ENCODE assay signal across 8 cellular contexts in the genomic region with DNA sequence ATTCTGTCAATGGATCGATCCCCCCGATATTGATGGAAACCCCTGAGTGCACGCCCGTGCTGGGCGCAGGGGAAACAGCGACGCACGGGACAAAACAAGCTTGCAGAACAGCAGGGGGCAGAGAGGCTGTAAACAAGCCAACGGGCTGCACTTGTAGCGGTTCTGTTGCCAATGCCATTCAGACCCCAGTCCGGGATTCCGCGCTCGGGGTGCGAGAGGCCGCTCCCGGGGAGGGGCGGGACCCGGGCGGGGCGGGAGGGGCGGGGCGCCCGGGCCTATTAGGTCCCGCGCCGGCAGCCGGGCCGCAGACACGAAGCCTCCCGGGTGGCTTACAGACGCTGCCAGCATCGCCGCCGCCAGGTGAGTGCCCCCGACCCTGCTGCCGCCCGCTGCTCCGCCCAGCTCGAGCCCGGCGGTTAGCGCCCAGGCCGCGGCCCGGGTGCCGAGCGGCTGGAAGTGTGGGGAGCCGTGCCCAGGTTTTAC. TPM values are rescaled to one million over a fixed set of nuclear protein-coding genes. Genes with fewer than 3 reads are reported as not detected.
DNase-seq lines count a peak whose midpoint lies in the region; ATAC-seq and TF ChIP-seq lines count a peak whose summit lies in the region.

A gene with protein sequence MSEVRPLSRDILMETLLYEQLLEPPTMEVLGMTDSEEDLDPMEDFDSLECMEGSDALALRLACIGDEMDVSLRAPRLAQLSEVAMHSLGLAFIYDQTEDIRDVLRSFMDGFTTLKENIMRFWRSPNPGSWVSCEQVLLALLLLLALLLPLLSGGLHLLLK (plus strand): TSS at position 307 of the 483 bp plus-strand sequence. CDS start 13,273 bp downstream, outside the sequence.

- H4K20me1 ChIP-seq in hepatocyte (ENCODE audit: insufficient read depth, poor library complexity, severe bottlenecking) = no peaks in the 10 kb centered on the region

- H3K4me2 ChIP-seq in hepatocyte = peak within 1 kb of the TSS; percentile 100
- H3K4me2 ChIP-seq in skeletal muscle satellite cell (ENCODE audit: low read length) = peak within 1 kb of the TSS; percentile 92

- no peaks in the 10 kb centered on the region for H3K9me2 ChIP-seq in hepatocyte (replicated peaks; ENCODE audit: insufficient read depth)

- H3K9me3 Mint-ChIP-seq in activated naive CD8-positive, alpha-beta T cell treated with anti-CD3 and anti-CD28 coated beads, Interleukin-2, amount 10 ng/mL, durations not matched to agents 7 days and 5 days = no peaks in the 10 kb centered on the region

- H3K4me3 Mint-ChIP-seq in activated naive CD8-positive, alpha-beta T cell treated with anti-CD3 and anti-CD28 coated beads, Interleukin-2, amount 10 ng/mL, durations not matched to agents 7 days and 5 days = peak within 1 kb of the TSS; percentile 78

- peak; percentile 29 for TF ChIP-seq CTCF in hepatocyte (IDR thresholded peaks at IDR 0.05; ENCODE audit: poor library complexity)

- H3K9me3 ChIP-seq in hepatocyte (ENCODE audit: low read depth) (no peaks in the 10 kb centered on the region), skeletal muscle satellite cell (replicated peaks; ENCODE audit: low read length) (no peaks in the 10 kb centered on the region)

- no peak within 1 kb of the TSS for H3K27ac ChIP-seq in hepatocyte

- peaks cover 9% of the 10 kb centered on the region for H3K4me1 Mint-ChIP-seq in activated naive CD8-positive, alpha-beta T cell treated with anti-CD3 and anti-CD28 coated beads, Interleukin-2, amount 10 ng/mL, durations not matched to agents 7 days and 5 days

- peak within 1 kb of the TSS; percentile 51 for H3K4me3 ChIP-seq in hepatocyte
- peak within 1 kb of the TSS; percentile 62 for H3K4me3 ChIP-seq in skeletal muscle satellite cell (ENCODE audit: low read length)

- no peak within 1 kb of the TSS for H3K9ac ChIP-seq in skeletal muscle satellite cell (ENCODE audit: low read depth, low read length)

- peaks cover 31% of the 10 kb centered on the region for H3K27me3 Mint-ChIP-seq in activated naive CD8-positive, alpha-beta T cell treated with anti-CD3 and anti-CD28 coated beads, Interleukin-2, amount 10 ng/mL, durations not matched to agents 7 days and 5 days

- H3K27me3 ChIP-seq in hepatocyte (peaks cover 39% of the 10 kb centered on the region), skeletal muscle satellite cell (ENCODE audit: control insufficient read depth, insufficient read depth, low read length) (peaks cover 62% of the 10 kb centered on the region)

- H3K36me3 Mint-ChIP-seq in activated naive CD8-positive, alpha-beta T cell treated with anti-CD3 and anti-CD28 coated beads, Interleukin-2, amount 10 ng/mL, durations not matched to agents 7 days and 5 days = no peaks in the 10 kb centered on the region

- WGBS in hepatocyte (ENCODE audit: low lambda C conversion rate, missing lambda C conversion rate) = under 1% methylated on average over 34 of the region's 49 CpGs

- H3K36me3 ChIP-seq in hepatocyte (replicated peaks; ENCODE audit: insufficient read depth, low read depth) (no peaks in the 10 kb centered on the region), skeletal muscle satellite cell (ENCODE audit: insufficient read depth, low read length) (no peaks in the 10 kb centered on the region)

- H3K79me2 ChIP-seq in hepatocyte = no peaks in the 10 kb centered on the region

- H3K4me1 ChIP-seq in hepatocyte (ENCODE audit: insufficient read depth) = peaks cover 16% of the 10 kb centered on the region
- peaks cover 13% of the 10 kb centered on the region for H3K4me1 ChIP-seq in skeletal muscle satellite cell (ENCODE audit: control insufficient read depth, insufficient read depth, low read length)

- DNase-seq in EL = peak; percentile 53
- DNase-seq in activated naive CD8-positive, alpha-beta T cell treated with anti-CD3 and anti-CD28 coated beads, Interleukin-2, amount 10 ng/mL, durations not matched to agents 7 days and 5 days = peak; percentile 55
- peak; percentile 68 for DNase-seq in hepatocyte (ENCODE audit: low spot score)

- no peak within 1 kb of the TSS for H3K27ac Mint-ChIP-seq in activated naive CD8-positive, alpha-beta T cell treated with anti-CD3 and anti-CD28 coated beads, Interleukin-2, amount 10 ng/mL, durations not matched to agents 7 days and 5 days

- peak within 1 kb of the TSS; percentile 64 for H2AFZ ChIP-seq in hepatocyte

- ATAC-seq in HG03432 (IDR thresholded peaks at IDR 0.05; ENCODE audit: unreplicated experiment) = peak; percentile 39
- peak; percentile 76 for ATAC-seq in SK-N-SH treated with all-trans-retinoic acid at 6 μM for 48 hours
- peak; percentile 44 for ATAC-seq in activated naive CD8-positive, alpha-beta T cell treated with anti-CD3 and anti-CD28 coated beads, Interleukin-2, amount 10 ng/mL, durations not matched to agents 7 days and 5 days (ENCODE audit: low read depth)
- ATAC-seq in HG03196 (IDR thresholded peaks at IDR 0.05; ENCODE audit: unreplicated experiment) = no peak
- no peak for ATAC-seq in GM21717 (IDR thresholded peaks at IDR 0.05; ENCODE audit: unreplicated experiment)

- POLR2A ChIA-PET in activated naive CD8-positive, alpha-beta T cell treated with anti-CD3 and anti-CD28 coated beads, Interleukin-2, amount 10 ng/mL, durations not matched to agents 7 days and 5 days (lab: Charles Lee) = no interaction called here

TF ChIP-seq in SK-N-SH treated with all-trans-retinoic acid at 6 μM for 48 hours, 23 proteins besides CTCF, POLR2A, EP300 and RAD21 (continues in another document):
- TF ChIP-seq CSDC2 (CRISPR knock-in tag; IDR thresholded peaks at IDR 0.05) (no peak), ZFP3 (CRISPR knock-in tag; IDR thresholded peaks at IDR 0.05) (no peak), ESRRG (CRISPR knock-in tag; IDR thresholded peaks at IDR 0.05) (no peak), ZNF70 (CRISPR knock-in tag; IDR thresholded peaks at IDR 0.05) (no peak), ISL1 (CRISPR knock-in tag; IDR thresholded peaks at IDR 0.05) (no peak), ZC3H10 (CRISPR knock-in tag; IDR thresholded peaks at IDR 0.05) (no peak), TCF4 (CRISPR knock-in tag; IDR thresholded peaks at IDR 0.05; ENCODE audit: borderline replicate concordance) (no peak), TOX (CRISPR knock-in tag; IDR thresholded peaks at IDR 0.05; ENCODE audit: borderline replicate concordance) (no peak), SNAI2 (CRISPR knock-in tag; IDR thresholded peaks at IDR 0.05) (no peak), GLIS3 (CRISPR knock-in tag; IDR thresholded peaks at IDR 0.05) (no peak), PPARA (CRISPR knock-in tag; IDR thresholded peaks at IDR 0.05; ENCODE audit: borderline replicate concordance) (no peak)
- TF ChIP-seq, protein P1, sequence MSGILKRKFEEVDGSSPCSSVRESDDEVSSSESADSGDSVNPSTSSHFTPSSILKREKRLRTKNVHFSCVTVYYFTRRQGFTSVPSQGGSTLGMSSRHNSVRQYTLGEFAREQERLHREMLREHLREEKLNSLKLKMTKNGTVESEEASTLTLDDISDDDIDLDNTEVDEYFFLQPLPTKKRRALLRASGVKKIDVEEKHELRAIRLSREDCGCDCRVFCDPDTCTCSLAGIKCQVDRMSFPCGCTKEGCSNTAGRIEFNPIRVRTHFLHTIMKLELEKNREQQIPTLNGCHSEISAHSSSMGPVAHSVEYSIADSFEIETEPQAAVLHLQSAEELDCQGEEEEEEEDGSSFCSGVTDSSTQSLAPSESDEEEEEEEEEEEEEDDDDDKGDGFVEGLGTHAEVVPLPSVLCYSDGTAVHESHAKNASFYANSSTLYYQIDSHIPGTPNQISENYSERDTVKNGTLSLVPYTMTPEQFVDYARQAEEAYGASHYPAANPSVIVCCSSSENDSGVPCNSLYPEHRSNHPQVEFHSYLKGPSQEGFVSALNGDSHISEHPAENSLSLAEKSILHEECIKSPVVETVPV (CRISPR knock-in tag; IDR thresholded peaks at IDR 0.05) = no peak
- TF ChIP-seq, protein P2, sequence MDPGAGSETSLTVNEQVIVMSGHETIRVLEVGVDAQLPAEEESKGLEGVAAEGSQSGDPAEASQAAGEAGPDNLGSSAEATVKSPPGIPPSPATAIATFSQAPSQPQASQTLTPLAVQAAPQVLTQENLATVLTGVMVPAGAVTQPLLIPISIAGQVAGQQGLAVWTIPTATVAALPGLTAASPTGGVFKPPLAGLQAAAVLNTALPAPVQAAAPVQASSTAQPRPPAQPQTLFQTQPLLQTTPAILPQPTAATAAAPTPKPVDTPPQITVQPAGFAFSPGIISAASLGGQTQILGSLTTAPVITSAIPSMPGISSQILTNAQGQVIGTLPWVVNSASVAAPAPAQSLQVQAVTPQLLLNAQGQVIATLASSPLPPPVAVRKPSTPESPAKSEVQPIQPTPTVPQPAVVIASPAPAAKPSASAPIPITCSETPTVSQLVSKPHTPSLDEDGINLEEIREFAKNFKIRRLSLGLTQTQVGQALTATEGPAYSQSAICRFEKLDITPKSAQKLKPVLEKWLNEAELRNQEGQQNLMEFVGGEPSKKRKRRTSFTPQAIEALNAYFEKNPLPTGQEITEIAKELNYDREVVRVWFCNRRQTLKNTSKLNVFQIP (CRISPR knock-in tag; IDR thresholded peaks at IDR 0.05; ENCODE audit: borderline replicate concordance, low read depth) = no peak
- TF ChIP-seq, protein P3, sequence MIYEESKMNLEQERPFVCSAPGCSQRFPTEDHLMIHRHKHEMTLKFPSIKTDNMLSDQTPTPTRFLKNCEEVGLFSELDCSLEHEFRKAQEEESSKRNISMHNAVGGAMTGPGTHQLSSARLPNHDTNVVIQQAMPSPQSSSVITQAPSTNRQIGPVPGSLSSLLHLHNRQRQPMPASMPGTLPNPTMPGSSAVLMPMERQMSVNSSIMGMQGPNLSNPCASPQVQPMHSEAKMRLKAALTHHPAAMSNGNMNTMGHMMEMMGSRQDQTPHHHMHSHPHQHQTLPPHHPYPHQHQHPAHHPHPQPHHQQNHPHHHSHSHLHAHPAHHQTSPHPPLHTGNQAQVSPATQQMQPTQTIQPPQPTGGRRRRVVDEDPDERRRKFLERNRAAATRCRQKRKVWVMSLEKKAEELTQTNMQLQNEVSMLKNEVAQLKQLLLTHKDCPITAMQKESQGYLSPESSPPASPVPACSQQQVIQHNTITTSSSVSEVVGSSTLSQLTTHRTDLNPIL (CRISPR knock-in tag; IDR thresholded peaks at IDR 0.05; ENCODE audit: low read depth) = no peak

RNA-seq across cellular contexts. Expression of the gene that starts here (rescaled TPM):
- total RNA-seq in activated naive CD8-positive, alpha-beta T cell treated with anti-CD3 and anti-CD28 coated beads, Interleukin-2, amount 10 ng/mL, durations not matched to agents 7 days and 5 days = 1 to 10 TPM in 1 of 2 experiments, under 1 TPM in 1; 0.64 to 1.8 TPM
- total RNA-seq in hepatocyte = 2.0 and 10.6 TPM in 2 replicates
- polyA plus RNA-seq in hepatocyte = 15.5 and 17.7 TPM in 2 replicates
- 0.51 TPM in 1 of 2 replicates, not detected in the other for total RNA-seq in skeletal muscle satellite cell (2012; rRNA removed)

Comparison
In these comparisons a context has a peak if more than half of its experiments do, and no peak if none do; other contexts are left out.
1. ATAC-seq: peak in HG03432 (single experiment), SK-N-SH treated with all-trans-retinoic acid at 6 μM for 48 hours (single experiment) and activated naive CD8-positive, alpha-beta T cell treated with anti-CD3 and anti-CD28 coated beads, Interleukin-2, amount 10 ng/mL, durations not matched to agents 7 days and 5 days (single experiment); none in HG03196 (single experiment) and GM21717 (single experiment).
2. Peak in every context shown above with its lines, with median percentiles within 50 percentile points of each other: DNase-seq.